In genomic region chr7:151632750-151633515, GRCh38 we compare ENCODE assay signal across 2 cellular contexts.
TF ChIP-seq lines count a peak whose summit lies in the region.

No MANE protein-coding gene starts in this region.

TF ChIP-seq in SK-N-SH, 30 proteins besides CTCF, POLR2A, EP300 and RAD21 (continued from another document):
- TF ChIP-seq RXRA (IDR thresholded peaks at IDR 0.05; ENCODE audit: borderline replicate concordance, low read depth) (no peak), EZH2phosphoT487 (IDR thresholded peaks at IDR 0.05; ENCODE audit: borderline replicate concordance, low read depth) (no peak), FOXM1 (IDR thresholded peaks at IDR 0.05; ENCODE audit: low read depth) (no peak), NRF1 (IDR thresholded peaks at IDR 0.05; ENCODE audit: low read depth, low read length) (no peak), POLR2AphosphoS5 (IDR thresholded peaks at IDR 0.05; ENCODE audit: low read depth, low read length) (no peak), YY1 (IDR thresholded peaks at IDR 0.05; ENCODE audit: low read depth) (no peak), TCF12 (IDR thresholded peaks at IDR 0.05) (no peak), MAX (IDR thresholded peaks at IDR 0.05; ENCODE audit: low read depth) (no peak), SMC3 (IDR thresholded peaks at IDR 0.05; ENCODE audit: low read depth, low read length) (no peak), RCOR1 (IDR thresholded peaks at IDR 0.05; ENCODE audit: low read length) (no peak), PBX3 (IDR thresholded peaks at IDR 0.05) (no peak)

TF ChIP-seq in SK-N-SH treated with all-trans-retinoic acid at 6 μM for 48 hours, 23 proteins besides CTCF, POLR2A, EP300 and RAD21 (continued from another document):
- TF ChIP-seq, protein P1, sequence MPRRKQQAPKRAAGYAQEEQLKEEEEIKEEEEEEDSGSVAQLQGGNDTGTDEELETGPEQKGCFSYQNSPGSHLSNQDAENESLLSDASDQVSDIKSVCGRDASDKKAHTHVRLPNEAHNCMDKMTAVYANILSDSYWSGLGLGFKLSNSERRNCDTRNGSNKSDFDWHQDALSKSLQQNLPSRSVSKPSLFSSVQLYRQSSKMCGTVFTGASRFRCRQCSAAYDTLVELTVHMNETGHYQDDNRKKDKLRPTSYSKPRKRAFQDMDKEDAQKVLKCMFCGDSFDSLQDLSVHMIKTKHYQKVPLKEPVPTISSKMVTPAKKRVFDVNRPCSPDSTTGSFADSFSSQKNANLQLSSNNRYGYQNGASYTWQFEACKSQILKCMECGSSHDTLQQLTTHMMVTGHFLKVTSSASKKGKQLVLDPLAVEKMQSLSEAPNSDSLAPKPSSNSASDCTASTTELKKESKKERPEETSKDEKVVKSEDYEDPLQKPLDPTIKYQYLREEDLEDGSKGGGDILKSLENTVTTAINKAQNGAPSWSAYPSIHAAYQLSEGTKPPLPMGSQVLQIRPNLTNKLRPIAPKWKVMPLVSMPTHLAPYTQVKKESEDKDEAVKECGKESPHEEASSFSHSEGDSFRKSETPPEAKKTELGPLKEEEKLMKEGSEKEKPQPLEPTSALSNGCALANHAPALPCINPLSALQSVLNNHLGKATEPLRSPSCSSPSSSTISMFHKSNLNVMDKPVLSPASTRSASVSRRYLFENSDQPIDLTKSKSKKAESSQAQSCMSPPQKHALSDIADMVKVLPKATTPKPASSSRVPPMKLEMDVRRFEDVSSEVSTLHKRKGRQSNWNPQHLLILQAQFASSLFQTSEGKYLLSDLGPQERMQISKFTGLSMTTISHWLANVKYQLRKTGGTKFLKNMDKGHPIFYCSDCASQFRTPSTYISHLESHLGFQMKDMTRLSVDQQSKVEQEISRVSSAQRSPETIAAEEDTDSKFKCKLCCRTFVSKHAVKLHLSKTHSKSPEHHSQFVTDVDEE (CRISPR knock-in tag; IDR thresholded peaks at IDR 0.05), result no peak
- TF ChIP-seq CREB5 (CRISPR knock-in tag; IDR thresholded peaks at IDR 0.05; ENCODE audit: low read depth) (no peak), ZC3H10 (CRISPR knock-in tag; IDR thresholded peaks at IDR 0.05) (no peak), BACH2 (CRISPR knock-in tag; IDR thresholded peaks at IDR 0.05; ENCODE audit: borderline replicate concordance) (no peak)
